Comparison of ENCODE assay signal across 8 cellular contexts in the genomic region with DNA sequence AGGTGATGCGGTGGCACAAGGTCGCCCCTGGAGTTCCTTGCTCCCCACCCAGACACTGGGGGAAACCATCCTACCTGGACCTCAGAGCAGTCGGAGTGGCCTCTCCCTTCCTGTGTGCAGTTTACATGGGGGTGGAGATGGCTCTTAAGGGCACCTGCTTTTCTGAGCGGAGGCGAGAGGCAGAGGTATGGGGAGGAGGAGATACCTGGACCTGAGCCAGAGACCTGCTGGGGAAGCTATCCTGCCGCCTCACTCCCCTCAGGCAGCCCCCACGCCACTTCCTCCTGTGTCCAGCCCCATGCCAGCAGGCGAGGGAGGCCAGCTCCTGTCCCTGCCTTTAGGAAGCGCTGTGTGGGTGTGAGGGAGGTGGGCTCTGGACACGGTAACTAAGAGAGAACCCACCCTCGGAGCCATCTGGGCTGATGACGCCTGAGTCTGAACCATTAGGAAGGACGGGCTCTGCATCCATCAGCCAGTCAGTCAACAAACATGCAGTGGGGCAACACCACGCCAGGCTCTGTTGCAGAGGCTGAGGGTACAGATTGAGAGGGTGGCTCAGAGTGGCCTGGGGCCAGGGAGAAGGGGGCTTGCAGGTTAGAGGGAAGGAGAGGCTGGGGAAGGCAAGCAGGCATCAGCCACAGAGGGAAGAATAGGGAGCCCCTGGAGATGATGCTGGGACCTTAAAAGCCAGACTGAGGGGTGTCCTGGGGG. TPM values are rescaled to one million over a fixed set of nuclear protein-coding genes. Genes with fewer than 3 reads are reported as not detected.
DNase-seq lines count a peak whose midpoint lies in the region; ATAC-seq and TF ChIP-seq lines count a peak whose summit lies in the region.

No MANE protein-coding gene starts in this region.

- 75% methylated on average over 14 of the region's 14 CpGs for WGBS in HUES64
- WGBS in thymus = 4% methylated on average over 14 of the region's 14 CpGs

- peak in 1 of 2 donors; percentile 3 for ATAC-seq in naive B cell (ENCODE audit: low read depth in 2 of 2)

- DNase-seq in T-helper 1 cell (peak in 3 of 5 donors; percentile 42 to 47 (median 43)), naive B cell (no peak), NCI-H524 treated with DMSO at 0.1 percent for 48 hours (lab: John Stamatoyannopoulos, UW) (no peak), NCI-H1048 (lab: John Stamatoyannopoulos, UW) (no peak)

- no peaks in the 10 kb centered on the region for H3K9me3 ChIP-seq in ES-I3 (ENCODE audit: control insufficient read depth, insufficient read depth, low read length)
- H3K9me3 ChIP-seq in HUES64 (ENCODE audit: insufficient read depth, low read depth, low read length) = no peaks in the 10 kb centered on the region
- H3K9me3 ChIP-seq in thymus (ENCODE audit: control insufficient read depth) = no peaks in the 10 kb centered on the region

- H3K36me3 Mint-ChIP-seq in brain (no peaks in the 10 kb centered on the region), naive B cell (peaks cover 0 to 18% of the 10 kb centered on the region in 2 donors)

- H3K27me3 Mint-ChIP-seq in brain (peaks cover 11% of the 10 kb centered on the region), naive B cell (no peaks in the 10 kb centered on the region)

- H3K27me3 ChIP-seq in HUES64 (ENCODE audit: insufficient read depth, low read length) (peaks cover 27% of the 10 kb centered on the region), thymus (ENCODE audit: control insufficient read depth, insufficient read depth) (no peaks in the 10 kb centered on the region)

- H3K9me3 Mint-ChIP-seq in brain = peaks cover 0 to 3% (median 0%) of the 10 kb centered on the region in 5 experiments
- H3K9me3 Mint-ChIP-seq in naive B cell = no peaks in the 10 kb centered on the region

- no peak for TF ChIP-seq CTCF in brain (conservative IDR thresholded peaks at IDR 0.05)

- H3K4me1 ChIP-seq in ES-I3 (ENCODE audit: insufficient read depth, low read length) (peaks cover 10% of the 10 kb centered on the region; the same call in 1 of the 2 replicates), HUES64 (ENCODE audit: insufficient read depth, low read length) (no peaks in the 10 kb centered on the region), thymus (ENCODE audit: control insufficient read depth, insufficient read depth, low read length) (peaks cover 15% of the 10 kb centered on the region)

- H3K4me3 Mint-ChIP-seq in brain = peak overlapping the region; percentile 81 to 88 (median 82)
- H3K4me3 Mint-ChIP-seq in naive B cell = peak overlapping the region; percentile 88 to 100 (median 99)

- H3K36me3 ChIP-seq in ES-I3 (ENCODE audit: insufficient read depth, low read length) (no peaks in the 10 kb centered on the region), HUES64 (ENCODE audit: insufficient read depth, low read length) (no peaks in the 10 kb centered on the region), thymus (ENCODE audit: control insufficient read depth, insufficient read depth) (peaks cover 26% of the 10 kb centered on the region)

- no peak overlapping the region for H3K27ac ChIP-seq in HUES64 (ENCODE audit: low read depth, low read length)
- peak overlapping the region; percentile 99 for H3K27ac ChIP-seq in thymus (ENCODE audit: low read depth)

- H3K4me1 Mint-ChIP-seq in brain (peaks cover 11% of the 10 kb centered on the region), naive B cell (peaks cover 31 to 44% (median 35%) of the 10 kb centered on the region in 3 donors)

- peak overlapping the region; percentile 60; the same call in 1 of the 2 replicates for H3K9ac ChIP-seq in ES-I3 (ENCODE audit: low read depth, low read length)
- no peak overlapping the region for H3K9ac ChIP-seq in HUES64 (ENCODE audit: low read depth, low read length)

- H3K27ac Mint-ChIP-seq in brain (peak overlapping the region in 3 of 5 experiments; percentile 84 to 88 (median 87)), naive B cell (peak overlapping the region; percentile 90 to 99 (median 94))

- peak overlapping the region; percentile 69; the same call in 1 of the 2 replicates for H3K4me3 ChIP-seq in HUES64 (ENCODE audit: low read length)
- peak overlapping the region; percentile 65 for H3K4me3 ChIP-seq in thymus (ENCODE audit: low read length)

RNA-seq across cellular contexts. Expression of gene CORO1A, which starts 1.2 kb away (rescaled TPM):
- polyA plus RNA-seq in HUES64 (2013, experiment 1 of 2) = 5.6 TPM
- polyA plus RNA-seq in HUES64 (2013, experiment 2 of 2) = 6.6 TPM
- polyA plus RNA-seq in brain (ENCODE audit: insufficient read depth, low read depth, low replicate concordance) (34.2 TPM), naive B cell (ENCODE audit: low read depth in 6 of 6) (1,000 to 10,000 TPM in 5 of 6 donors, 100 to 1,000 TPM in 1; 945 to 1,368 (median 1,199) TPM), thymus (554 TPM)

RNA-seq across cellular contexts. Expression of gene BOLA2B, which starts 8.9 kb away (rescaled TPM):
- polyA plus RNA-seq in HUES64 (2013, experiment 1 of 2) = 126 TPM
- polyA plus RNA-seq in HUES64 (2013, experiment 2 of 2) = 100 TPM
- 83.9 TPM for polyA plus RNA-seq in brain (ENCODE audit: insufficient read depth, low read depth, low replicate concordance)
- 100 to 1,000 TPM; 121 to 238 (median 189) TPM for polyA plus RNA-seq in naive B cell (ENCODE audit: low read depth in 6 of 6)
- polyA plus RNA-seq in thymus = 131 TPM

RNA-seq across cellular contexts. Expression of gene SLX1A, which starts 9.1 kb away (rescaled TPM):
- 4.6 TPM for polyA plus RNA-seq in HUES64 (2013, experiment 1 of 2)
- polyA plus RNA-seq in HUES64 (2013, experiment 2 of 2) = 4.7 TPM
- polyA plus RNA-seq in brain (ENCODE audit: insufficient read depth, low read depth, low replicate concordance) (7.5 TPM), naive B cell (ENCODE audit: low read depth in 6 of 6) (10 to 100 TPM; 52.4 to 71.2 (median 65.2) TPM), thymus (48.8 TPM)

RNA-seq across cellular contexts. Expression of gene SULT1A3, which starts 14.5 kb away (rescaled TPM):
- 9.8 TPM for polyA plus RNA-seq in HUES64 (2013, experiment 1 of 2)
- polyA plus RNA-seq in HUES64 (2013, experiment 2 of 2) = 8.2 TPM
- polyA plus RNA-seq in brain (ENCODE audit: insufficient read depth, low read depth, low replicate concordance) (3.1 TPM), naive B cell (ENCODE audit: low read depth in 6 of 6) (1 to 10 TPM in 3 of 6 donors, under 1 TPM in 1, not detected in 2; 0.69 to 6.5 (median 2.5) TPM), thymus (122 TPM)

Comparison
In these comparisons a context has a peak if more than half of its experiments do, and no peak if none do; other contexts are left out.
1. DNase-seq: peak in T-helper 1 cell (3 of 5); none in naive B cell (single experiment), NCI-H524 treated with DMSO at 0.1 percent for 48 hours (single experiment) and NCI-H1048 (single experiment).
2. RNA of gene CORO1A, which starts 1.2 kb away (polyA plus RNA-seq): 945 to 1,368 TPM in naive B cell and 554 TPM in thymus (single experiment); 34.2 TPM in brain (single experiment); every median in the first group is over 10 times any median in the second.